Comparison of ENCODE assay signal across 1 cellular context in genomic region chr1:40096977-40097782, GRCh38.
A peak's percentile ranks its signal among the peaks of the same experiment; 100 is the strongest.
TF ChIP-seq lines count a peak whose summit lies in the region.

TSS of gene PPT1 (minus strand) at chr1:40097252. CDS start at chr1:40097238, 14 bp downstream.

TF ChIP-seq in K562, 482 proteins besides CTCF, POLR2A, EP300 and RAD21 (continued from another document):
- TF ChIP-seq, protein P1, sequence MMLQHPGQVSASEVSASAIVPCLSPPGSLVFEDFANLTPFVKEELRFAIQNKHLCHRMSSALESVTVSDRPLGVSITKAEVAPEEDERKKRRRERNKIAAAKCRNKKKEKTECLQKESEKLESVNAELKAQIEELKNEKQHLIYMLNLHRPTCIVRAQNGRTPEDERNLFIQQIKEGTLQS (IDR thresholded peaks at IDR 0.05): no peak
- TF ChIP-seq, protein P1 (CRISPR knock-in tag; conservative IDR thresholded peaks at IDR 0.05): peak; percentile 82
- TF ChIP-seq KLF10 (CRISPR knock-in tag; IDR thresholded peaks at IDR 0.05): no peak
